Comparison of ENCODE assay signal across 3 cellular contexts in genomic region chr17:7842950-7843535, GRCh38.
TF ChIP-seq lines count a peak whose summit lies in the region.

No MANE protein-coding gene starts in this region.

TF ChIP-seq in GM23338, 12 proteins besides CTCF, POLR2A, EP300 and RAD21:
- no peak for TF ChIP-seq ZNF114 (CRISPR knock-in tag; IDR thresholded peaks at IDR 0.05)
- no peak for TF ChIP-seq NANOG (IDR thresholded peaks at IDR 0.05; ENCODE audit: borderline replicate concordance)
- 0 out of 2 replicates have a peak, but pooled peaks have one; percentile 17 for TF ChIP-seq CREB1 (CRISPR knock-in tag; IDR thresholded peaks at IDR 0.05; ENCODE audit: low read depth)
TF ChIP-seq in GM23338: peak in this region for 1.

TF ChIP-seq in PFSK-1, 5 proteins besides CTCF, POLR2A, EP300 and RAD21:
- TF ChIP-seq REST (IDR thresholded peaks at IDR 0.05; ENCODE audit: insufficient read depth in 1 of 2, low read depth in 2 of 2, low read length in 2 of 2) (0 out of 4 replicates have a peak, but pooled peaks of 1 of the 2 experiments have one; percentile 45), SIN3A (IDR thresholded peaks at IDR 0.05; ENCODE audit: borderline replicate concordance, insufficient read depth, low read length) (peak; percentile 90), FOXP2 (optimal IDR thresholded peaks at IDR 0.05; ENCODE audit: borderline replicate concordance, extremely low read depth, extremely low read length, insufficient read depth) (no peak)

TF ChIP-seq in GM12878, 131 proteins besides CTCF, POLR2A, EP300 and RAD21 (continues in another document):
- TF ChIP-seq NR2F1 (conservative IDR thresholded peaks at IDR 0.05) (no peak), ETV6 (conservative IDR thresholded peaks at IDR 0.05 in 1 of 2, IDR thresholded peaks at IDR 0.05 in 1 of 2; ENCODE audit: borderline replicate concordance in 1 of 2, low read depth in 1 of 2) (peak in 1 of 2 experiments; percentile 57; a peak in 1 of 4 replicates), ZNF24 (IDR thresholded peaks at IDR 0.05) (no peak), NR2C2 (IDR thresholded peaks at IDR 0.05; ENCODE audit: borderline replicate concordance, control insufficient read depth, insufficient read length, low read depth) (no peak), SRF (IDR thresholded peaks at IDR 0.05; ENCODE audit: low read depth in 2 of 2, low read length in 2 of 2) (no peak), ZBTB4 (CRISPR knock-in tag; IDR thresholded peaks at IDR 0.05) (no peak), PAX5 (IDR thresholded peaks at IDR 0.05; ENCODE audit: borderline replicate concordance, low read depth, low read length) (no peak), MTA3 (IDR thresholded peaks at IDR 0.05; ENCODE audit: borderline replicate concordance, low read length) (no peak), STAT3 (IDR thresholded peaks at IDR 0.05; ENCODE audit: low read depth, low read length) (no peak), HDAC2 (IDR thresholded peaks at IDR 0.05) (no peak), SMARCA5 (IDR thresholded peaks at IDR 0.05) (peak; percentile 41; the same call in 1 of the 2 replicates), SIX5 (IDR thresholded peaks at IDR 0.05; ENCODE audit: low read depth, low read length, severe bottlenecking) (no peak), SPI1 (IDR thresholded peaks at IDR 0.05; ENCODE audit: borderline replicate concordance, insufficient read depth, low read depth, low read length) (peak; percentile 95), MLLT1 (IDR thresholded peaks at IDR 0.05) (0 out of 2 replicates have a peak, but pooled peaks have one; percentile 7), RB1 (IDR thresholded peaks at IDR 0.05; ENCODE audit: borderline replicate concordance) (no peak), GABPA (IDR thresholded peaks at IDR 0.05; ENCODE audit: low read depth) (no peak), BCL3 (IDR thresholded peaks at IDR 0.05; ENCODE audit: borderline replicate concordance, insufficient read depth, low read depth, low read length, poor library complexity, severe bottlenecking) (no peak), SMAD1 (IDR thresholded peaks at IDR 0.05; ENCODE audit: low read depth, partially characterized antibody) (peak; percentile 20), SUPT20H (IDR thresholded peaks at IDR 0.05; ENCODE audit: borderline replicate concordance, control insufficient read depth, low read depth, low read length) (no peak), BRCA1 (IDR thresholded peaks at IDR 0.05; ENCODE audit: low read depth, low read length) (0 out of 2 replicates have a peak, but pooled peaks have one; percentile 14), HSF1 (IDR thresholded peaks at IDR 0.05; ENCODE audit: low read depth, low read length) (0 out of 2 replicates have a peak, but pooled peaks have one; percentile 19), NKRF (conservative IDR thresholded peaks at IDR 0.05) (no peak), PBX3 (IDR thresholded peaks at IDR 0.05; ENCODE audit: insufficient replicate concordance, low read depth, low read length) (no peak), CBFB (IDR thresholded peaks at IDR 0.05; ENCODE audit: low read depth) (0 out of 2 replicates have a peak, but pooled peaks have one; percentile 2), GATAD2B (conservative IDR thresholded peaks at IDR 0.05; ENCODE audit: low read depth) (no peak), CUX1 (IDR thresholded peaks at IDR 0.05; ENCODE audit: insufficient replicate concordance, low read depth, low read length) (no peak), ZNF207 (IDR thresholded peaks at IDR 0.05; ENCODE audit: borderline replicate concordance) (no peak), ELK1 (IDR thresholded peaks at IDR 0.05; ENCODE audit: low read depth, low read length) (no peak), MYB (IDR thresholded peaks at IDR 0.05; ENCODE audit: borderline replicate concordance, low read depth, low read length) (no peak), ATF2 (IDR thresholded peaks at IDR 0.05; ENCODE audit: low read length) (no peak), SP1 (IDR thresholded peaks at IDR 0.05; ENCODE audit: low read depth, low read length) (peak; percentile 17), KLF5 (IDR thresholded peaks at IDR 0.05; ENCODE audit: partially characterized antibody) (no peak), EED (IDR thresholded peaks at IDR 0.05; ENCODE audit: low read depth) (peak; percentile 44), POLR2AphosphoS5 (IDR thresholded peaks at IDR 0.05; ENCODE audit: low read length) (peak; percentile 75), HDAC6 (IDR thresholded peaks at IDR 0.05; ENCODE audit: unreplicated experiment) (no peak)
